ENCODE assay signal across 14 cellular contexts in the genomic region with DNA sequence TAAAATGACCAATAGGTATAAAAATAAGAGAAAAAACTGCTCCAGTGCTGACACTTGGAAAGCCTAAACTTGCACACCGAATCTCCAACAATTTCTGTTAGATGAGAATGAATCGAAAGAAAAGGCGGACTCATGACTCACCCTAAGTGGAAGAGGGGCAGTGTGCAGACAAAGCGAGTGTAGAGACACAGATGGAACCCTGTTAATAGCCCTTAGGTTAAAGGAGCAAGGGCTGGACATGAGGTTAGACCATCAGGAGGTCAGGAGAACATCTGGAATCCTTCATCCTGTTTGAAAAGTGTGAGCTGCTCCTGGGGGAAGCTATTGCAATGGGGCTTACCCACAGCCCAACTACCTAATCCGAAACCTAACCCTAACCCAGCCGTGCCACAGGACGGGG.
"Had no signal": no experiment of that assay in that cellular context is flagged by ENCODE, and none has a peak within 500 bp of the region (broad histone marks: within the 10 kb centered on the region; RNA-seq: fewer than 3 reads in every experiment).

No MANE protein-coding gene starts in this region.

- H3K27me3 Mint-ChIP-seq: activated naive CD8-positive, alpha-beta T cell treated with anti-CD3 and anti-CD28 coated beads, Interleukin-2, amount 10 ng/mL, durations not matched to agents 7 days and 5 days; T-cell had no signal

- H3K4me3 ChIP-seq: vagina had no signal

- DNase-seq: activated naive CD8-positive, alpha-beta T cell treated with anti-CD3 and anti-CD28 coated beads, Interleukin-2, amount 10 ng/mL, durations not matched to agents 7 days and 5 days; anterior cingulate cortex; effector memory CD4-positive, alpha-beta T cell; foreskin keratinocyte; immature natural killer cell; midbrain; naive B cell; nucleus accumbens; stimulated activated CD4-positive, alpha-beta T cell treated with anti-CD3 and anti-CD28 coated beads, Interleukin-1b, Interleukin-23, amount 100 ng/mL, for 48 hours; T-cell; T-helper 9 cell had no signal

- ATAC-seq: foreskin keratinocyte, T-cell had no signal

- H3K9me3 Mint-ChIP-seq: activated T-helper 1 cell treated with anti-CD3 and anti-CD28 coated beads, Interleukin-12 subunit alpha, Interleukin-12 subunit beta, Interleukin-2, Interleukin-4 antibody, amounts not matched to agents 30 ng/mL and 10 ng/mL and 1 ng/mL, durations not matched to agents 14 hours and 24 hours and 36 hours; immature natural killer cell had no signal

- H3K27ac ChIP-seq: foreskin keratinocyte, vagina had no signal

- H3K36me3 Mint-ChIP-seq: activated naive CD8-positive, alpha-beta T cell treated with anti-CD3 and anti-CD28 coated beads, Interleukin-2, amount 10 ng/mL, durations not matched to agents 7 days and 5 days; immature natural killer cell; naive B cell; T-cell had no signal

- H3K4me1 Mint-ChIP-seq: activated naive CD8-positive, alpha-beta T cell treated with anti-CD3 and anti-CD28 coated beads, Interleukin-2, amount 10 ng/mL, durations not matched to agents 7 days and 5 days; immature natural killer cell; naive B cell; T-cell had no signal

- H3K27me3 ChIP-seq: foreskin keratinocyte, vagina had no signal

- H3K36me3 ChIP-seq: vagina had no signal

- H3K9me3 ChIP-seq: vagina had no signal

- H3K4me1 ChIP-seq: vagina had no signal

- H3K27ac Mint-ChIP-seq: activated naive CD8-positive, alpha-beta T cell treated with anti-CD3 and anti-CD28 coated beads, Interleukin-2, amount 10 ng/mL, durations not matched to agents 7 days and 5 days; activated T-helper 1 cell treated with anti-CD3 and anti-CD28 coated beads, Interleukin-12 subunit alpha, Interleukin-12 subunit beta, Interleukin-2, Interleukin-4 antibody, amounts not matched to agents 30 ng/mL and 10 ng/mL and 1 ng/mL, durations not matched to agents 14 hours and 24 hours and 36 hours; immature natural killer cell; naive B cell; progenitor cell of endocrine pancreas; T-cell had no signal

- H3K4me3 Mint-ChIP-seq: activated naive CD8-positive, alpha-beta T cell treated with anti-CD3 and anti-CD28 coated beads, Interleukin-2, amount 10 ng/mL, durations not matched to agents 7 days and 5 days; activated T-helper 1 cell treated with anti-CD3 and anti-CD28 coated beads, Interleukin-12 subunit alpha, Interleukin-12 subunit beta, Interleukin-2, Interleukin-4 antibody, amounts not matched to agents 30 ng/mL and 10 ng/mL and 1 ng/mL, durations not matched to agents 14 hours and 24 hours and 36 hours; immature natural killer cell; naive B cell; T-cell had no signal
